ENCODE assay signal across 24 cellular contexts in the genomic region with DNA sequence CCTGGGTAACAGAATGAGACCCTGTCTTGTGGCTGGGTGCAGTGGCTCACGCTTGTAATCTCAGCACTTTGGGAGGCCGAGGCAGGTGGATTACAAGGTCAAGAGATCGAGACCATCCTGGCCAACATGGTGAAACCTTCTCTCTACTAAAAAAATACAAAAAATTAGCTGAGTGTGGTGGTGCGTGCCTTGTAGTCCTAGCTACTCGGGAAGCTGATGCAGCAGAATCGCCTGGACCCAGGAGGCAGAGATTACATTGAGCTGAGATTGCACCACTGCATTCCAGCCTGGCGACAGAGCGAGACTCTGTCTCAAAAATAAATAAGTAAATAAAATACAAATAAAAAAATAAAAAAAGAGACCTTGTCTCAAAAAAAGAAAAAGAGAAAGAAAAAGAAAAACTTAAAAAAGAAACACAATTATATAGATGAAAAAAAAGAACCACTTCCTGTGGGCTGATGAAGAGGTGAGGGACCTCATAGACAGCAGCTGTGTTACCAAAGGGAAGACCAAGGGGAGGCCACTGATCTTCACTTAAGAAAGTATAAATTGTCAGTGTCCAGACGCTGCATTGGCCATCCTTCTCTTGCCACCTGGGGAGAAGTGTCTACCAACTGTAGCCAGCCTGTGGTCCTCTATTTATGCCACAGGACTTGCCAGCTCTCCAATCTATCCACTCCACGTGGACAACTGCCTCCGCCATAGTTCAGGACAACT. TPM values are rescaled to one million over a fixed set of nuclear protein-coding genes. Genes with fewer than 3 reads are reported as not detected.
"Had no signal": no experiment of that assay in that cellular context is flagged by ENCODE, and none has a peak within 500 bp of the region (broad histone marks: within the 10 kb centered on the region; RNA-seq: fewer than 3 reads in every experiment).

No MANE protein-coding gene starts in this region.

- DNase-seq: activated B cell treated with CpG ODN at 0.5 μM for 24 hours; activated CD4-positive, alpha-beta T cell treated with anti-CD3 and anti-CD28 coated beads for 1 hour; activated CD8-positive, alpha-beta memory T cell treated with anti-CD3 and anti-CD28 coated beads for 24 hours; activated T-cell treated with anti-CD3 and anti-CD28 coated beads, Interleukin-2, amount 50 U/mL, for 72 hours; amniotic stem cell; body of pancreas; central memory CD4-positive, alpha-beta T cell; IMR-90; MG63; MV-4-11; NCI-H1105; NCI-H1436; NCI-H1694 treated with DMSO at 0.1 percent for 48 hours; NCI-H2029 treated with DMSO at 0.1 percent for 48 hours; NCI-H345; NCI-H510A; NCI-H526 treated with DMSO at 0.1 percent for 48 hours; NCI-H82; SIG-M5; T-helper 17 cell; T1000 had no signal

- ATAC-seq: activated T-cell treated with anti-CD3 and anti-CD28 coated beads, Interleukin-2, amount 50 U/mL, for 72 hours; body of pancreas; T-helper 17 cell had no signal

- H3K27me3 Mint-ChIP-seq: T-helper 17 cell had no signal

- H3K36me3 ChIP-seq: ascending aorta, MG63 had no signal

- H3K4me3 ChIP-seq: ascending aorta, body of pancreas, MG63 had no signal

- H3K27me3 ChIP-seq: ascending aorta, body of pancreas, MG63 had no signal

- H3K4me2 ChIP-seq: KMS-11 had no signal

- H3K9me3 ChIP-seq: ascending aorta, body of pancreas, MG63 had no signal

- H3K9me3 Mint-ChIP-seq: activated B cell treated with CpG ODN at 0.5 μM for 24 hours; activated T-cell treated with anti-CD3 and anti-CD28 coated beads, Interleukin-2, amount 50 U/mL, for 72 hours had no signal

- H3K27ac Mint-ChIP-seq: activated B cell treated with CpG ODN at 0.5 μM for 24 hours; activated T-cell treated with anti-CD3 and anti-CD28 coated beads, Interleukin-2, amount 50 U/mL, for 72 hours; T-helper 17 cell had no signal

- H3K27ac ChIP-seq: ascending aorta, body of pancreas, KMS-11 had no signal

- H3K4me3 Mint-ChIP-seq: activated B cell treated with CpG ODN at 0.5 μM for 24 hours; activated T-cell treated with anti-CD3 and anti-CD28 coated beads, Interleukin-2, amount 50 U/mL, for 72 hours; T-helper 17 cell had no signal

- H3K9ac ChIP-seq: KMS-11 had no signal

RNA-seq across cellular contexts. Expression of gene TMC7, which starts 33.1 kb away (rescaled TPM):
- total RNA-seq: activated B cell treated with CpG ODN at 0.5 μM for 24 hours, OCI-LY7, T-helper 17 cell had no signal
